10 cellular contexts compared by ENCODE assay signal in the genomic region with DNA sequence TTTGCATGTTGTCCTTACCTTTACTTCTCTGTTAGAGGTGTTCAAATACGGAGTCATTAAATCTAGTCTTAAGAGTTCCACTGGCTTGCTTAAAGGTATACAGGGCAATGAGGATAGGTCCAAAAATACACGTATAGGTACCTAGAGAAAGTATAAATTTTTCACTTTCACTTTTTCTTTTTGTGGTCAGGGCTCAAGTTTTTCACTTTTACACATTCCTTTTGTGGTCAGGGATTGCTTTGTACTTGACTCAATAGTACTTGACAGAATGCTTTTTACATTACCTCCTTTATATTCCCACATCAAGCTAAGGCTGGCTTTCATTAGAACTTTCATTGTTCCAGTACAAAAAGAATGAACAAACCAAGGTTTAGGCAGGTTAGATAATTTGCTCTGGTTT. TPM values are rescaled to one million over a fixed set of nuclear protein-coding genes. Genes with fewer than 3 reads are reported as not detected.
DNase-seq lines count a peak whose midpoint lies in the region; ATAC-seq, FAIRE-seq and TF ChIP-seq lines count a peak whose summit lies in the region.
"Had no signal": no experiment of that assay in that cellular context is flagged by ENCODE, and none has a peak within 500 bp of the region (broad histone marks: within the 10 kb centered on the region; RNA-seq: fewer than 3 reads in every experiment).

No MANE protein-coding gene starts in this region.

- H3K27ac ChIP-seq in OCI-LY3 (ENCODE audit: low read length) = no peak overlapping the region

- 0 out of 2 replicates have a peak, but pooled peaks cover 5% of the 10 kb centered on the region for H3K79me2 ChIP-seq in OCI-LY3 (ENCODE audit: low read length)

- TF ChIP-seq CTCF in OCI-LY3 (IDR thresholded peaks at IDR 0.05; ENCODE audit: low read depth, low read length) (no peak), GM10266 (IDR thresholded peaks at IDR 0.05; ENCODE audit: control insufficient read depth, insufficient read depth, low read depth, missing control alignments) (no peak), GM13976 (IDR thresholded peaks at IDR 0.05; ENCODE audit: borderline replicate concordance, control extremely low read depth, extremely low read depth, insufficient read depth, missing control alignments) (no peak)

- in situ Hi-C loops in GM13976 (cut with MboI; ENCODE audit: low sequenced_read_pairs, unreplicated experiment) = no loop called here

- FAIRE-seq in GM12892 (lab: Jason Lieb, UNC) = peak; percentile 56

- H3K9ac ChIP-seq in OCI-LY3 (ENCODE audit: low read length) = no peak overlapping the region

- H3K27me3 ChIP-seq in OCI-LY3 (ENCODE audit: low read depth, low read length) = no peaks in the 10 kb centered on the region

- H3K4me3 ChIP-seq in OCI-LY3 (ENCODE audit: low read length) = no peak overlapping the region

- DNase-seq in GM12892 (ENCODE audit: insufficient read length) = no peak
- DNase-seq in iris pigment epithelial cell (ENCODE audit: low read depth) = peak; percentile 71
- DNase-seq in NCI-H226 = no peak
- no peak for DNase-seq in GM10266 (ENCODE audit: extremely low spot score)
- no peak for DNase-seq in GM13976 (ENCODE audit: low spot score)
- no peak for DNase-seq in dedifferentiated amniotic fluid mesenchymal stem cell (ENCODE audit: extremely low spot score)
- DNase-seq: NCI-H1930 had no signal

- peaks cover 50% of the 10 kb centered on the region for H3K36me3 ChIP-seq in OCI-LY3 (replicated peaks; ENCODE audit: low read depth, low read length)

- no peaks in the 10 kb centered on the region for H3K9me3 ChIP-seq in OCI-LY3 (ENCODE audit: insufficient read depth, low read length)

- TF ChIP-seq POLR2A in GM12892 (IDR thresholded peaks at IDR 0.05; ENCODE audit: low read depth, low read length) = no peak

- peak overlapping the region; percentile 3; the same call in 1 of the 2 replicates for H3K4me2 ChIP-seq in OCI-LY3 (ENCODE audit: low read length)

- peaks cover 6% of the 10 kb centered on the region; the same call in 1 of the 2 replicates for H3K4me1 ChIP-seq in OCI-LY3 (ENCODE audit: low read length)

- ATAC-seq in GM21717 (IDR thresholded peaks at IDR 0.05; ENCODE audit: unreplicated experiment) = peak; percentile 68
- ATAC-seq: HCT116 had no signal

- no peaks in the 10 kb centered on the region for H4K20me1 ChIP-seq in OCI-LY3 (ENCODE audit: insufficient read depth, low read length)

- H2AFZ ChIP-seq in OCI-LY3 (ENCODE audit: low read depth, low read length) = no peak overlapping the region

RNA-seq across cellular contexts. Expression of a gene that starts 21.7 kb away (rescaled TPM):
- 11.2 TPM for polyA plus RNA-seq in GM12892 (2012; ENCODE audit: missing spikeins)

RNA-seq across cellular contexts. Expression of a gene that starts 45.0 kb away (rescaled TPM):
- 7.9 TPM for polyA plus RNA-seq in GM12892 (2012; ENCODE audit: missing spikeins)
